1 cellular context compared by ENCODE assay signal in the genomic region with DNA sequence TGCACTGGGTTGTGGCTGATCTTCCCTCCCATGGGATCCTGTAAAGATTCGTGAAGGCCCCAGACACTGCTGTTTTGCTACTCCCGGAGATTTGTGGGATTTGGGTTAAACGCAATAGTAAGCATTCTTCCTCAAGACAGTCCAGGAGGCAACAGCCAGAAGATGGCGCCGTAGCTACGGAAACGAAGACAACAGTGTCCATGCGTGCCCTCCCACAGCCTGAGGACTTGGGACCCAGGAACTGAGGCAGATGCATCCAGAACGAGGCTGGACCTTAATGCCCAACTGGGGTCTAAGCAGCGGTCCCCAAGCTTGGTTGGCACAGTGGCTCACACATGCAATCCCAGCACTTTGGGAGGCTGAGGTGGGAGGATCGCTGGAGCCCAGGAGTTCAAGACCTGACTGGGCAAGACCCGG.
A peak's percentile ranks its signal among the peaks of the same experiment; 100 is the strongest.
TF ChIP-seq lines count a peak whose summit lies in the region.

No MANE protein-coding gene starts in this region.

TF ChIP-seq in HepG2, 621 proteins besides CTCF, POLR2A, EP300 and RAD21 (continued from another document and continues in another):
- TF ChIP-seq ZNF724P (CRISPR knock-in tag; IDR thresholded peaks at IDR 0.05; ENCODE audit: borderline replicate concordance) (no peak), ZNF674 (CRISPR knock-in tag; IDR thresholded peaks at IDR 0.05; ENCODE audit: low read depth) (no peak), TRIM24 (CRISPR knock-in tag; IDR thresholded peaks at IDR 0.05) (no peak), HMGXB4 (CRISPR knock-in tag; IDR thresholded peaks at IDR 0.05; ENCODE audit: borderline replicate concordance in 1 of 2, low read depth in 1 of 2) (peak in 1 of 2 experiments; percentile 28; a peak in 1 of 4 replicates), ZNF569 (CRISPR knock-in tag; IDR thresholded peaks at IDR 0.05; ENCODE audit: borderline replicate concordance) (no peak), ZNF230 (CRISPR knock-in tag; IDR thresholded peaks at IDR 0.05) (0 out of 2 replicates have a peak, but pooled peaks have one; percentile 57), KLF11 (CRISPR knock-in tag; IDR thresholded peaks at IDR 0.05) (no peak), ZNF318 (CRISPR knock-in tag; IDR thresholded peaks at IDR 0.05) (no peak), TEAD3 (CRISPR knock-in tag; optimal IDR thresholded peaks at IDR 0.05; ENCODE audit: borderline replicate concordance) (peak; percentile 29), MTA1 (CRISPR knock-in tag; IDR thresholded peaks at IDR 0.05; ENCODE audit: borderline replicate concordance) (no peak), DMAP1 (CRISPR knock-in tag; IDR thresholded peaks at IDR 0.05) (no peak), TMF1 (CRISPR knock-in tag; IDR thresholded peaks at IDR 0.05; ENCODE audit: low read depth) (no peak), ZNF20 (CRISPR knock-in tag; IDR thresholded peaks at IDR 0.05) (no peak), SMYD3 (CRISPR knock-in tag; IDR thresholded peaks at IDR 0.05) (no peak), FOXM1 (CRISPR knock-in tag; IDR thresholded peaks at IDR 0.05) (no peak), DR1 (CRISPR knock-in tag; IDR thresholded peaks at IDR 0.05) (no peak), MIXL1 (CRISPR knock-in tag; IDR thresholded peaks at IDR 0.05) (no peak), SAP130 (CRISPR knock-in tag; IDR thresholded peaks at IDR 0.05; ENCODE audit: low read depth) (no peak), FOXK1 (CRISPR knock-in tag; IDR thresholded peaks at IDR 0.05; ENCODE audit: borderline replicate concordance, low read depth) (peak; percentile 44; the same call in 1 of the 2 replicates), ZNF136 (CRISPR knock-in tag; IDR thresholded peaks at IDR 0.05; ENCODE audit: low read depth) (no peak), SMAD9 (CRISPR knock-in tag; IDR thresholded peaks at IDR 0.05) (no peak), E2F2 (CRISPR knock-in tag; IDR thresholded peaks at IDR 0.05; ENCODE audit: borderline replicate concordance) (no peak), ZNF234 (CRISPR knock-in tag; conservative IDR thresholded peaks at IDR 0.05) (no peak), JDP2 (CRISPR knock-in tag; IDR thresholded peaks at IDR 0.05; ENCODE audit: borderline replicate concordance) (no peak), ZNF780A (CRISPR knock-in tag; IDR thresholded peaks at IDR 0.05) (no peak), GATAD1 (CRISPR knock-in tag; IDR thresholded peaks at IDR 0.05) (no peak), HNF1B (CRISPR knock-in tag; IDR thresholded peaks at IDR 0.05) (no peak), ZNF687 (CRISPR knock-in tag; IDR thresholded peaks at IDR 0.05) (peak; percentile 25; the same call in 1 of the 2 replicates), ZSCAN29 (CRISPR knock-in tag; conservative IDR thresholded peaks at IDR 0.05) (no peak), SNAI1 (CRISPR knock-in tag; IDR thresholded peaks at IDR 0.05; ENCODE audit: borderline replicate concordance) (no peak), MAFK (conservative IDR thresholded peaks at IDR 0.05 in 1 of 2, IDR thresholded peaks at IDR 0.05 in 1 of 2; ENCODE audit: low read length in 2 of 2) (peak; percentile 50 to 51), KLF9 (CRISPR knock-in tag; IDR thresholded peaks at IDR 0.05; ENCODE audit: low read depth) (no peak)
- TF ChIP-seq, protein P1, sequence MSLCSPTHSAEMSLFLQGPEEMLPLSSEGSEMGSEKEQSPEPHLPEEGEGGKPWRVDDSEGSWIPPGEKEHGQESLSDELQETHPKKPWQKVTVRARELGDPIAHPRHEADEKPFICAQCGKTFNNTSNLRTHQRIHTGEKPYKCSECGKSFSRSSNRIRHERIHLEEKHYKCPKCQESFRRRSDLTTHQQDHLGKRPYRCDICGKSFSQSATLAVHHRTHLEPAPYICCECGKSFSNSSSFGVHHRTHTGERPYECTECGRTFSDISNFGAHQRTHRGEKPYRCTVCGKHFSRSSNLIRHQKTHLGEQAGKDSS (CRISPR knock-in tag; IDR thresholded peaks at IDR 0.05; ENCODE audit: borderline replicate concordance, low read depth), result 0 out of 2 replicates have a peak, but pooled peaks have one; percentile 40
- TF ChIP-seq, protein P2, sequence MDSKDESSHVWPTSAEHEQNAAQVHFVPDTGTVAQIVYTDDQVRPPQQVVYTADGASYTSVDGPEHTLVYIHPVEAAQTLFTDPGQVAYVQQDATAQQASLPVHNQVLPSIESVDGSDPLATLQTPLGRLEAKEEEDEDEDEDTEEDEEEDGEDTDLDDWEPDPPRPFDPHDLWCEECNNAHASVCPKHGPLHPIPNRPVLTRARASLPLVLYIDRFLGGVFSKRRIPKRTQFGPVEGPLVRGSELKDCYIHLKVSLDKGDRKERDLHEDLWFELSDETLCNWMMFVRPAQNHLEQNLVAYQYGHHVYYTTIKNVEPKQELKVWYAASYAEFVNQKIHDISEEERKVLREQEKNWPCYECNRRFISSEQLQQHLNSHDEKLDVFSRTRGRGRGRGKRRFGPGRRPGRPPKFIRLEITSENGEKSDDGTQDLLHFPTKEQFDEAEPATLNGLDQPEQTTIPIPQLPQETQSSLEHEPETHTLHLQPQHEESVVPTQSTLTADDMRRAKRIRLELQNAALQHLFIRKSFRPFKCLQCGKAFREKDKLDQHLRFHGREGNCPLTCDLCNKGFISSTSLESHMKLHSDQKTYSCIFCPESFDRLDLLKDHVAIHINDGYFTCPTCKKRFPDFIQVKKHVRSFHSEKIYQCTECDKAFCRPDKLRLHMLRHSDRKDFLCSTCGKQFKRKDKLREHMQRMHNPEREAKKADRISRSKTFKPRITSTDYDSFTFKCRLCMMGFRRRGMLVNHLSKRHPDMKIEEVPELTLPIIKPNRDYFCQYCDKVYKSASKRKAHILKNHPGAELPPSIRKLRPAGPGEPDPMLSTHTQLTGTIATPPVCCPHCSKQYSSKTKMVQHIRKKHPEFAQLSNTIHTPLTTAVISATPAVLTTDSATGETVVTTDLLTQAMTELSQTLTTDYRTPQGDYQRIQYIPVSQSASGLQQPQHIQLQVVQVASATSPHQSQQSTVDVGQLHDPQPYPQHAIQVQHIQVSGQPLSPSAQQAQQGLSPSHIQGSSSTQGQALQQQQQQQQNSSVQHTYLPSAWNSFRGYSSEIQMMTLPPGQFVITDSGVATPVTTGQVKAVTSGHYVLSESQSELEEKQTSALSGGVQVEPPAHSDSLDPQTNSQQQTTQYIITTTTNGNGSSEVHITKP (CRISPR knock-in tag; IDR thresholded peaks at IDR 0.05; ENCODE audit: low read depth), result no peak
- TF ChIP-seq, protein P3, sequence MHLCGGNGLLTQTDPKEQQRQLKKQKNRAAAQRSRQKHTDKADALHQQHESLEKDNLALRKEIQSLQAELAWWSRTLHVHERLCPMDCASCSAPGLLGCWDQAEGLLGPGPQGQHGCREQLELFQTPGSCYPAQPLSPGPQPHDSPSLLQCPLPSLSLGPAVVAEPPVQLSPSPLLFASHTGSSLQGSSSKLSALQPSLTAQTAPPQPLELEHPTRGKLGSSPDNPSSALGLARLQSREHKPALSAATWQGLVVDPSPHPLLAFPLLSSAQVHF (CRISPR knock-in tag; IDR thresholded peaks at IDR 0.05), result no peak
